In the genomic region with DNA sequence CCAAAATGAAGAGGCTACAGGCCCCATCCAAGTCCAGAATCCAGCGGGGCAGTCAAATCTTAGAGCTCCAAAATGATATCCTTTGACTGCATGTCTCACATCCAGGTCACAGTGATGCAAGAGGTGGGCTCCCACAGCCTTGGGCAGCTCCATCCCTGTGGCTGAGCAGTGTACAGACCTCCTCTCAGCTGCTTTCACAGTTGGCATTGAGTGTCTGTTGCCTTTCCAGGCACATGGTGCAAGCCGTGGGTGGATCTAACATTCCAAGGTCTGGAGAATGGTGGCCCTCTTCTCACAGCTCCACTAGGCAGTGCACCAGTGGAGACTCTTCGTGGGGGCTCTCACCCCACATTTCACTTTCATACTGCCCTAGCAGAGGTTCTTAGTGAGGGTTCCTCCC, we compare ENCODE assay signal across 34 cellular contexts.
"Had no signal": no experiment of that assay in that cellular context is flagged by ENCODE, and none has a peak within 500 bp of the region (broad histone marks: within the 10 kb centered on the region; RNA-seq: fewer than 3 reads in every experiment).

No MANE protein-coding gene starts in this region.

- H3K27ac ChIP-seq: KMS-11 had no signal

- H3K4me3 ChIP-seq: MG63 had no signal

- H3K9me3 ChIP-seq: MG63 had no signal

- DNase-seq: Karpas-422, Kasumi-1, KBM-7, KG1, MG63, MM.1S, MV-4-11, NCI-H1048, NCI-H1092, NCI-H1092 treated with DMSO at 0.1 percent for 48 hours, NCI-H1105, NCI-H1105 treated with DMSO at 0.1 percent for 48 hours, NCI-H1417, NCI-H1417 treated with DMSO at 0.1 percent for 48 hours, NCI-H1436, NCI-H1436 treated with DMSO at 0.1 percent for 48 hours, NCI-H146, NCI-H1694, NCI-H1694 treated with DMSO at 0.1 percent for 48 hours, NCI-H187, NCI-H187 treated with DMSO at 0.1 percent for 48 hours, NCI-H1930, NCI-H2029, NCI-H2081, NCI-H2081 treated with DMSO at 0.1 percent for 48 hours, NCI-H2107, NCI-H2171, NCI-H2171 treated with DMSO at 0.1 percent for 48 hours, NCI-H2227 treated with DMSO at 0.1 percent for 48 hours, NCI-H226, NCI-H345, NCI-H446, NCI-H446 treated with DMSO at 0.1 percent for 48 hours had no signal

- H3K36me3 ChIP-seq: MG63 had no signal

- H3K27me3 ChIP-seq: MG63 had no signal
